16 cellular contexts compared by ENCODE assay signal in the genomic region with DNA sequence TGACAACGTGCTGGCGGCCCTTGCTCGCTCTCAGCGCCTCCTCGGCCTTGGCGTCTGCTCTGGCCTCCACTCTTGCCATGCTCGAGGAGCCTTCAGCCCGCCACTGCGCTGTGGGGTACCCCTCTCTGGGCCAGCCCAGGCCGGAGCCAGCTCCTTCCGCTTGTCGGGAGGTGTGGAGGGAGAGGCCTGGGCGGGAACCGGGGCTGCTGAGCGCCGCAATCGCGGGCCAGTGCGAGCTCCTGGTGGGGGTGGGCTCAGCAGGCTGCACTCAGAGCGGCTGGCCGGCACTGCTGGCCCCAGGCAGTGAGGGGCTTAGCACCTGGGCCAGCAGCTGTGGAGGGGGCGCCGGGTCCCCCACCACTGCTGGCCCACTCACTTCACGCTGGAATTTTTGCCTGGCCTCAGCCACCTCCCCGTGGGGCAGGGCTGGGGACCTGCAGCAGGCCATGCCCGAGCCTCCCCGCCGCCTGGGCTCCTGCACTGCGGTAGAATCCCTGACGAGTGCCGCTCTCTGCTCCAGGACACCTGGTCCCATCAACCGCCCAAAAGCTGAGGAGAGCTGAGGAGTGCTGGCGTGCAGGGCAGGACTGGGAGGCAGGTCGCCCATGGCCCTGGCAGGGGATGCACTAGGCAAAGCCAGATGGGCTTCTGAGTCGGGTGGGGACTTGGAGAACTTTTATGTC.
DNase-seq lines count a peak whose midpoint lies in the region; ATAC-seq and TF ChIP-seq lines count a peak whose summit lies in the region.
"Had no signal": no experiment of that assay in that cellular context is flagged by ENCODE, and none has a peak within 500 bp of the region (broad histone marks: within the 10 kb centered on the region; RNA-seq: fewer than 3 reads in every experiment).

No MANE protein-coding gene starts in this region.

- no peak overlapping the region for H3K4me3 Mint-ChIP-seq in activated CD4-positive, alpha-beta memory T cell treated with anti-CD3 and anti-CD28 coated beads, Interleukin-2, amount 10 ng/mL, durations not matched to agents 7 days and 5 days
- H3K4me3 Mint-ChIP-seq: B cell; CD4-positive, alpha-beta memory T cell; HFFc6 had no signal

- H3K36me3 Mint-ChIP-seq in activated CD4-positive, alpha-beta memory T cell treated with anti-CD3 and anti-CD28 coated beads, Interleukin-2, amount 10 ng/mL, durations not matched to agents 7 days and 5 days (ENCODE audit: low read depth), result no peaks in the 10 kb centered on the region
- H3K36me3 Mint-ChIP-seq: CD4-positive, alpha-beta memory T cell had no signal

- no peak overlapping the region for H3K27ac Mint-ChIP-seq in activated CD4-positive, alpha-beta memory T cell treated with anti-CD3 and anti-CD28 coated beads, Interleukin-2, amount 10 ng/mL, durations not matched to agents 7 days and 5 days
- H3K27ac Mint-ChIP-seq: B cell; CD4-positive, alpha-beta memory T cell; HFFc6 had no signal

- H3K4me1 Mint-ChIP-seq in activated CD4-positive, alpha-beta memory T cell treated with anti-CD3 and anti-CD28 coated beads, Interleukin-2, amount 10 ng/mL, durations not matched to agents 7 days and 5 days, result no peaks in the 10 kb centered on the region
- H3K4me1 Mint-ChIP-seq: B cell; CD4-positive, alpha-beta memory T cell had no signal

- H3K27ac ChIP-seq in right cardiac atrium (ENCODE audit: low read length) (no peak overlapping the region), gastroesophageal sphincter (no peak overlapping the region), upper lobe of right lung (no peak overlapping the region), suprapubic skin (no peak overlapping the region)
- H3K27ac ChIP-seq: HL-60 had no signal

- POLR2A ChIA-PET in activated CD4-positive, alpha-beta memory T cell treated with anti-CD3 and anti-CD28 coated beads, Interleukin-2, amount 10 ng/mL, durations not matched to agents 7 days and 5 days (lab: Charles Lee), result no interaction called here

- peaks cover 11% of the 10 kb centered on the region for H3K9me3 Mint-ChIP-seq in activated CD4-positive, alpha-beta memory T cell treated with anti-CD3 and anti-CD28 coated beads, Interleukin-2, amount 10 ng/mL, durations not matched to agents 7 days and 5 days

- peak in 2 of 3 donors; percentile 23 to 53 for DNase-seq in right cardiac atrium
- DNase-seq in left cardiac atrium, result no peak
- DNase-seq in posterior vena cava (ENCODE audit: low spot score), result peak; percentile 78
- DNase-seq in upper lobe of right lung, result no peak
- DNase-seq in activated CD4-positive, alpha-beta memory T cell treated with anti-CD3 and anti-CD28 coated beads, Interleukin-2, amount 10 ng/mL, durations not matched to agents 7 days and 5 days, result no peak
- no peak for DNase-seq in suprapubic skin (ENCODE audit: low spot score in 2 of 2)
- DNase-seq in stimulated activated CD4-positive, alpha-beta T cell treated with anti-CD3 and anti-CD28 coated beads, Interleukin-2, amount 100 ng/mL, for 48 hours, result no peak
- DNase-seq: 8988T; C1 segment of cervical spinal cord; CD4-positive, alpha-beta memory T cell; DMS79; HCEC 1CT; HFFc6 had no signal

- TF ChIP-seq POLR2A in gastroesophageal sphincter (IDR thresholded peaks at IDR 0.05) (no peak), suprapubic skin (IDR thresholded peaks at IDR 0.05) (no peak)

- H3K4me1 ChIP-seq in right cardiac atrium (ENCODE audit: control insufficient read depth, insufficient read depth, low read length) (no peaks in the 10 kb centered on the region), gastroesophageal sphincter (no peaks in the 10 kb centered on the region), upper lobe of right lung (no peaks in the 10 kb centered on the region), suprapubic skin (no peaks in the 10 kb centered on the region)

- no peak for ATAC-seq in right cardiac atrium
- ATAC-seq in left cardiac atrium, result no peak
- peak; percentile 36 for ATAC-seq in gastroesophageal sphincter
- peak; percentile 39 for ATAC-seq in upper lobe of right lung

- no peaks in the 10 kb centered on the region for H3K27me3 ChIP-seq in right cardiac atrium (ENCODE audit: control insufficient read depth, insufficient read depth)
- H3K27me3 ChIP-seq in gastroesophageal sphincter, result no peaks in the 10 kb centered on the region
- H3K27me3 ChIP-seq in upper lobe of right lung, result no peaks in the 10 kb centered on the region
- H3K27me3 ChIP-seq in suprapubic skin, result no peaks in the 10 kb centered on the region

- no peak for TF ChIP-seq EP300 in gastroesophageal sphincter (IDR thresholded peaks at IDR 0.05)
- TF ChIP-seq EP300 in suprapubic skin (IDR thresholded peaks at IDR 0.05), result no peak

- intact Hi-C loops in right cardiac atrium (cut with DNase I) (no loop called here), left cardiac atrium (cut with DNase I) (no loop called here), posterior vena cava (cut with DNase I) (no loop called here), upper lobe of right lung (cut with DNase I) (no loop called here)

- H3K36me3 ChIP-seq in gastroesophageal sphincter, result no peaks in the 10 kb centered on the region
- H3K36me3 ChIP-seq in upper lobe of right lung, result no peaks in the 10 kb centered on the region
- no peaks in the 10 kb centered on the region for H3K36me3 ChIP-seq in suprapubic skin

- no peak overlapping the region for H3K4me3 ChIP-seq in right cardiac atrium (ENCODE audit: low read length)
- no peak overlapping the region for H3K4me3 ChIP-seq in gastroesophageal sphincter
- H3K4me3 ChIP-seq in upper lobe of right lung, result no peak overlapping the region
- no peak overlapping the region for H3K4me3 ChIP-seq in suprapubic skin

- CTCF ChIA-PET in activated CD4-positive, alpha-beta memory T cell treated with anti-CD3 and anti-CD28 coated beads, Interleukin-2, amount 10 ng/mL, durations not matched to agents 7 days and 5 days (lab: Charles Lee), result no interaction called here

- H3K9me3 ChIP-seq in right cardiac atrium (ENCODE audit: control insufficient read depth, low read length) (no peaks in the 10 kb centered on the region), gastroesophageal sphincter (peaks cover 0 to 6% (median 0%) of the 10 kb centered on the region in 3 donors), upper lobe of right lung (no peaks in the 10 kb centered on the region), suprapubic skin (no peaks in the 10 kb centered on the region)

- TF ChIP-seq CTCF in gastroesophageal sphincter (IDR thresholded peaks at IDR 0.05) (no peak), upper lobe of right lung (IDR thresholded peaks at IDR 0.05) (no peak), suprapubic skin (IDR thresholded peaks at IDR 0.05) (no peak)

- no peaks in the 10 kb centered on the region for H3K27me3 Mint-ChIP-seq in activated CD4-positive, alpha-beta memory T cell treated with anti-CD3 and anti-CD28 coated beads, Interleukin-2, amount 10 ng/mL, durations not matched to agents 7 days and 5 days
- H3K27me3 Mint-ChIP-seq: B cell; CD4-positive, alpha-beta memory T cell had no signal

- WGBS in right cardiac atrium, result 92% methylated on average over 35 of the region's 35 CpGs
- 89 to 95% methylated on average over 4 to 9 of the region's 35 CpGs for WGBS in gastroesophageal sphincter (ENCODE audit: low coverage in 1 of 2), 2 donors
- WGBS in suprapubic skin, result 95% methylated on average over 29 of the region's 35 CpGs

Comparison
In these comparisons a context has a peak if more than half of its experiments do, and no peak if none do; other contexts are left out.
1. DNase-seq: peak in right cardiac atrium (2 of 3) and posterior vena cava (single experiment); none in left cardiac atrium (single experiment), upper lobe of right lung (single experiment), activated CD4-positive, alpha-beta memory T cell treated with anti-CD3 and anti-CD28 coated beads, Interleukin-2, amount 10 ng/mL, durations not matched to agents 7 days and 5 days (single experiment), suprapubic skin (0 of 2) and stimulated activated CD4-positive, alpha-beta T cell treated with anti-CD3 and anti-CD28 coated beads, Interleukin-2, amount 100 ng/mL, for 48 hours (0 of 2).
2. ATAC-seq: peak in gastroesophageal sphincter (single experiment) and upper lobe of right lung (single experiment); none in right cardiac atrium (0 of 2) and left cardiac atrium (0 of 2).